ENCODE assay signal across 28 cellular contexts in the genomic region with DNA sequence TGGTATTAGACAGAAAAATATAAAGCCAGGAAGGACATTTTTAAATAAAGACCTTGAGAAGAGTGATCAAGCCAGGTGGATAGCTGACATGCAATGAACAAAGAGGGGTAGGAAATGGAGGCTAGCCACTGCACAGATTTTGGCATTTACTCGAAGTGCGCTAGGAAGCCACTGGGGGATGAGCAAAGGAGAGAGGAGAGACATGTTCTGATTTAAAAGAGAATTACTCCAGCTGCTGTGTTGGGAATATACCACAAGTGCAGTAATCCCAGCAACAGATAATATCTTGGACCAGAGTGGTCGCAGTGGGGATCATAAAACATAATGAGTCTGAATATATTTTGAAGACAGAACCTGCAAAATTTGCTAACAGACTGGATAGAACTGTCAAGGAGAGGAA.
DNase-seq lines count a peak whose midpoint lies in the region; ATAC-seq, FAIRE-seq and TF ChIP-seq lines count a peak whose summit lies in the region.
"Had no signal": no experiment of that assay in that cellular context is flagged by ENCODE, and none has a peak within 500 bp of the region (broad histone marks: within the 10 kb centered on the region; RNA-seq: fewer than 3 reads in every experiment).

No MANE protein-coding gene starts in this region.

- H3K4me3 Mint-ChIP-seq in central memory CD8-positive, alpha-beta T cell: peak overlapping the region; percentile 4
- H3K4me3 Mint-ChIP-seq: activated CD4-positive, alpha-beta T cell treated with anti-CD3 and anti-CD28 coated beads, Interleukin-2, amount 10 ng/mL, durations not matched to agents 7 days and 5 days; activated CD8-positive, alpha-beta memory T cell treated with anti-CD3 and anti-CD28 coated beads, Interleukin-2, amount 10 ng/mL, durations not matched to agents 7 days and 5 days; type B pancreatic cell had no signal

- peak overlapping the region; percentile 5 for H3K27ac ChIP-seq in neutrophil
- H3K27ac ChIP-seq: 22Rv1, brain microvascular endothelial cell, esophagus squamous epithelium, gastrocnemius medialis, left lung, skin epidermis, WERI-Rb-1 had no signal

- peaks cover 2% of the 10 kb centered on the region for H3K36me3 Mint-ChIP-seq in central memory CD8-positive, alpha-beta T cell (ENCODE audit: insufficient read depth)

- no peak overlapping the region for H3K4me3 ChIP-seq in neutrophil (ENCODE audit: low read depth in 1 of 2, low read length in 1 of 2)
- H3K4me3 ChIP-seq: esophagus squamous epithelium, gastrocnemius medialis, HAP-1, left lung, skin epidermis had no signal

- H3K36me3 ChIP-seq in neutrophil: no peaks in the 10 kb centered on the region
- H3K36me3 ChIP-seq: brain microvascular endothelial cell, esophagus squamous epithelium, gastrocnemius medialis, HAP-1, left lung had no signal

- TF ChIP-seq POLR2A in H54 (IDR thresholded peaks at IDR 0.05; ENCODE audit: low read depth, low read length): no peak

- H3K9me3 Mint-ChIP-seq in central memory CD8-positive, alpha-beta T cell: no peaks in the 10 kb centered on the region

- no peak for TF ChIP-seq CTCF in neutrophil (IDR thresholded peaks at IDR 0.05)

- no peak for ATAC-seq in central memory CD8-positive, alpha-beta T cell (replicated peaks; ENCODE audit: extremely low read depth, poor library complexity, severe bottlenecking)
- ATAC-seq: activated CD8-positive, alpha-beta memory T cell treated with anti-CD3 and anti-CD28 coated beads, Interleukin-2, amount 10 ng/mL, durations not matched to agents 7 days and 5 days; gastrocnemius medialis; left lung had no signal

- peak overlapping the region; percentile 74 for H3K27ac Mint-ChIP-seq in central memory CD8-positive, alpha-beta T cell (ENCODE audit: low read depth)
- H3K27ac Mint-ChIP-seq: activated CD4-positive, alpha-beta T cell treated with anti-CD3 and anti-CD28 coated beads, Interleukin-2, amount 10 ng/mL, durations not matched to agents 7 days and 5 days; activated CD8-positive, alpha-beta memory T cell treated with anti-CD3 and anti-CD28 coated beads, Interleukin-2, amount 10 ng/mL, durations not matched to agents 7 days and 5 days; type B pancreatic cell had no signal

- FAIRE-seq in H54 (lab: Jason Lieb, UNC): peak; percentile 6
- FAIRE-seq: colon had no signal

- H3K9me3 ChIP-seq in neutrophil: no peaks in the 10 kb centered on the region
- H3K9me3 ChIP-seq: gastrocnemius medialis, HAP-1, left lung had no signal

- no peaks in the 10 kb centered on the region for H3K27me3 ChIP-seq in neutrophil
- H3K27me3 ChIP-seq: brain microvascular endothelial cell, esophagus squamous epithelium, gastrocnemius medialis, left lung had no signal

- peaks cover 74% of the 10 kb centered on the region for H3K4me1 Mint-ChIP-seq in central memory CD8-positive, alpha-beta T cell

- H3K27me3 Mint-ChIP-seq in central memory CD8-positive, alpha-beta T cell: no peaks in the 10 kb centered on the region
- H3K27me3 Mint-ChIP-seq: activated CD4-positive, alpha-beta T cell treated with anti-CD3 and anti-CD28 coated beads, Interleukin-2, amount 10 ng/mL, durations not matched to agents 7 days and 5 days; activated CD8-positive, alpha-beta memory T cell treated with anti-CD3 and anti-CD28 coated beads, Interleukin-2, amount 10 ng/mL, durations not matched to agents 7 days and 5 days; type B pancreatic cell had no signal

- peaks cover 19 to 21% of the 10 kb centered on the region in 2 experiments for H3K4me1 ChIP-seq in neutrophil (ENCODE audit: control insufficient read depth in 1 of 2, insufficient read depth in 1 of 2, low read depth in 1 of 2, low read length in 1 of 2)
- H3K4me1 ChIP-seq: HAP-1 had no signal

- DNase-seq in DMS 273 (lab: John Stamatoyannopoulos, UW; ENCODE audit: unreplicated experiment) (peak; percentile 46), DMS 273 treated with DMSO at 0.1 percent for 48 hours (lab: John Stamatoyannopoulos, UW) (no peak), H54 (ENCODE audit: insufficient read length, low spot score) (no peak), NCI-H69 (lab: John Stamatoyannopoulos, UW) (no peak), NCI-H2107 treated with DMSO at 0.1 percent for 48 hours (lab: John Stamatoyannopoulos, UW; ENCODE audit: unreplicated experiment) (no peak), SIG-M5 treated with dmso at 0.1 percent for 504 hours (lab: John Stamatoyannopoulos, UW; ENCODE audit: unreplicated experiment) (no peak)
- DNase-seq in central memory CD8-positive, alpha-beta T cell (ENCODE audit: low spot score in 2 of 2): no peak
- DNase-seq: activated CD4-positive, alpha-beta T cell treated with anti-CD3 and anti-CD28 coated beads, Interleukin-2, amount 10 ng/mL, durations not matched to agents 7 days and 5 days; activated CD8-positive, alpha-beta memory T cell treated with anti-CD3 and anti-CD28 coated beads, Interleukin-2, amount 10 ng/mL, durations not matched to agents 7 days and 5 days; activated effector memory CD4-positive, alpha-beta T cell treated with Interleukin-2 at 50 U/mL for 16 hours; brain microvascular endothelial cell; DMS79; esophagus squamous epithelium; gastrocnemius medialis; hippocampal formation; left lung; NCI-H1105 treated with DMSO at 0.1 percent for 48 hours; NCI-H2029; NCI-H226; NCI-H774; RPMI8226; WERI-Rb-1 had no signal
